Comparison of ENCODE assay signal across 1 cellular context in the genomic region with DNA sequence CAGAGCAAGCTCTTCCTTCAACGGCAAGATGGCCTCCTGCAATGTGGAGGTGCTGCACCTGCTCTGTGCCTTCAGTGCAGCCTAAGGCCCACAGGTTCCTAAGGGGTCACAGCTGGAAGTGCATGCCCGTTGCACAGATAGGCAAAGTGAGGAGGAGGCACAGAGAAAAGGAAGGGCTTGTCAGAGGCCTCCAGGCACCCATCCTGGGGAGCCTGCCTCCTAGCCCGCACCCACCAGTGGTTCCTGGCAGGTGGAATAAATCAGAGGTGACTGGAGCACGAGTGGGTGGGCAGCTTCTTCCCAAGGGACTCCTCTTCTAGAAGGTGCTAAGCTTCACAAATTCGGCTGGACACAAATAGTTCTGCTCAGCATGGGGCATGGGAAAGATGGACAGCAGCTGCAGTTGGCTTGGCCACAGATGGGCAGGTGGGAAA.
TF ChIP-seq lines count a peak whose summit lies in the region.

No MANE protein-coding gene starts in this region.

TF ChIP-seq in GM23338, 12 proteins besides CTCF, POLR2A, EP300 and RAD21 (continued from another document):
- TF ChIP-seq, protein P1, sequence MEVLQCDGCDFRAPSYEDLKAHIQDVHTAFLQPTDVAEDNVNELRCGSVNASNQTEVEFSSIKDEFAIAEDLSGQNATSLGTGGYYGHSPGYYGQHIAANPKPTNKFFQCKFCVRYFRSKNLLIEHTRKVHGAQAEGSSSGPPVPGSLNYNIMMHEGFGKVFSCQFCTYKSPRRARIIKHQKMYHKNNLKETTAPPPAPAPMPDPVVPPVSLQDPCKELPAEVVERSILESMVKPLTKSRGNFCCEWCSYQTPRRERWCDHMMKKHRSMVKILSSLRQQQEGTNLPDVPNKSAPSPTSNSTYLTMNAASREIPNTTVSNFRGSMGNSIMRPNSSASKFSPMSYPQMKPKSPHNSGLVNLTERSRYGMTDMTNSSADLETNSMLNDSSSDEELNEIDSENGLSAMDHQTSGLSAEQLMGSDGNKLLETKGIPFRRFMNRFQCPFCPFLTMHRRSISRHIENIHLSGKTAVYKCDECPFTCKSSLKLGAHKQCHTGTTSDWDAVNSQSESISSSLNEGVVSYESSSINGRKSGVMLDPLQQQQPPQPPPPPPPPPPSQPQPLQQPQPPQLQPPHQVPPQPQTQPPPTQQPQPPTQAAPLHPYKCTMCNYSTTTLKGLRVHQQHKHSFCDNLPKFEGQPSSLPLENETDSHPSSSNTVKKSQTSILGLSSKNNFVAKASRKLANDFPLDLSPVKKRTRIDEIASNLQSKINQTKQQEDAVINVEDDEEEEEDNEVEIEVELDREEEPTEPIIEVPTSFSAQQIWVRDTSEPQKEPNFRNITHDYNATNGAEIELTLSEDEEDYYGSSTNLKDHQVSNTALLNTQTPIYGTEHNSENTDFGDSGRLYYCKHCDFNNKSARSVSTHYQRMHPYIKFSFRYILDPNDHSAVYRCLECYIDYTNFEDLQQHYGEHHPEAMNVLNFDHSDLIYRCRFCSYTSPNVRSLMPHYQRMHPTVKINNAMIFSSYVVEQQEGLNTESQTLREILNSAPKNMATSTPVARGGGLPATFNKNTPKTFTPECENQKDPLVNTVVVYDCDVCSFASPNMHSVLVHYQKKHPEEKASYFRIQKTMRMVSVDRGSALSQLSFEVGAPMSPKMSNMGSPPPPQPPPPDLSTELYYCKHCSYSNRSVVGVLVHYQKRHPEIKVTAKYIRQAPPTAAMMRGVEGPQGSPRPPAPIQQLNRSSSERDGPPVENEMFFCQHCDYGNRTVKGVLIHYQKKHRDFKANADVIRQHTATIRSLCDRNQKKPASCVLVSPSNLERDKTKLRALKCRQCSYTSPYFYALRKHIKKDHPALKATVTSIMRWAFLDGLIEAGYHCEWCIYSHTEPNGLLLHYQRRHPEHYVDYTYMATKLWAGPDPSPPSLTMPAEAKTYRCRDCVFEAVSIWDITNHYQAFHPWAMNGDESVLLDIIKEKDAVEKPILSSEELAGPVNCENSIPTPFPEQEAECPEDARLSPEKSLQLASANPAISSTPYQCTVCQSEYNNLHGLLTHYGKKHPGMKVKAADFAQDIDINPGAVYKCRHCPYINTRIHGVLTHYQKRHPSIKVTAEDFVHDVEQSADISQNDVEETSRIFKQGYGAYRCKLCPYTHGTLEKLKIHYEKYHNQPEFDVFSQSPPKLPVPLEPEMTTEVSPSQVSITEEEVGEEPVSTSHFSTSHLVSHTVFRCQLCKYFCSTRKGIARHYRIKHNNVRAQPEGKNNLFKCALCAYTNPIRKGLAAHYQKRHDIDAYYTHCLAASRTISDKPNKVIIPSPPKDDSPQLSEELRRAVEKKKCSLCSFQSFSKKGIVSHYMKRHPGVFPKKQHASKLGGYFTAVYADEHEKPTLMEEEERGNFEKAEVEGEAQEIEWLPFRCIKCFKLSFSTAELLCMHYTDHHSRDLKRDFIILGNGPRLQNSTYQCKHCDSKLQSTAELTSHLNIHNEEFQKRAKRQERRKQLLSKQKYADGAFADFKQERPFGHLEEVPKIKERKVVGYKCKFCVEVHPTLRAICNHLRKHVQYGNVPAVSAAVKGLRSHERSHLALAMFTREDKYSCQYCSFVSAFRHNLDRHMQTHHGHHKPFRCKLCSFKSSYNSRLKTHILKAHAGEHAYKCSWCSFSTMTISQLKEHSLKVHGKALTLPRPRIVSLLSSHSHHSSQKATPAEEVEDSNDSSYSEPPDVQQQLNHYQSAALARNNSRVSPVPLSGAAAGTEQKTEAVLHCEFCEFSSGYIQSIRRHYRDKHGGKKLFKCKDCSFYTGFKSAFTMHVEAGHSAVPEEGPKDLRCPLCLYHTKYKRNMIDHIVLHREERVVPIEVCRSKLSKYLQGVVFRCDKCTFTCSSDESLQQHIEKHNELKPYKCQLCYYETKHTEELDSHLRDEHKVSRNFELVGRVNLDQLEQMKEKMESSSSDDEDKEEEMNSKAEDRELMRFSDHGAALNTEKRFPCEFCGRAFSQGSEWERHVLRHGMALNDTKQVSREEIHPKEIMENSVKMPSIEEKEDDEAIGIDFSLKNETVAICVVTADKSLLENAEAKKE (CRISPR knock-in tag; IDR thresholded peaks at IDR 0.05) = no peak
- no peak for TF ChIP-seq EZH2 (IDR thresholded peaks at IDR 0.05; ENCODE audit: low read depth, unreplicated experiment)
